ENCODE assay signal across 18 cellular contexts in genomic region chr10:84054743-84055142, GRCh38.
DNase-seq lines count a peak whose midpoint lies in the region; ATAC-seq, FAIRE-seq and TF ChIP-seq lines count a peak whose summit lies in the region.
"Had no signal": no experiment of that assay in that cellular context is flagged by ENCODE, and none has a peak within 500 bp of the region (broad histone marks: within the 10 kb centered on the region; RNA-seq: fewer than 3 reads in every experiment).

No MANE protein-coding gene starts in this region.

- no peaks in the 10 kb centered on the region for H3K27me3 Mint-ChIP-seq in GM23338 (ENCODE audit: insufficient read depth, low read depth, poor library complexity)

- no peak overlapping the region for H3K27ac Mint-ChIP-seq in GM23338
- H3K27ac Mint-ChIP-seq: activated CD8-positive, alpha-beta memory T cell treated with anti-CD3 and anti-CD28 coated beads, Interleukin-2, amount 10 ng/mL, durations not matched to agents 7 days and 5 days; activated naive CD8-positive, alpha-beta T cell treated with anti-CD3 and anti-CD28 coated beads, Interleukin-2, amount 10 ng/mL, durations not matched to agents 7 days and 5 days; activated T-helper 2 cell treated with anti-CD3 and anti-CD28 coated beads, Interferon-gamma antibody, Interleukin-2, Interleukin-4, amounts not matched to agents 10 μg/mL and 5 μg/mL and 100 μg/mL, durations not matched to agents 14 hours and 24 hours and 36 hours; effector memory CD8-positive, alpha-beta T cell; HFFc6; naive thymus-derived CD4-positive, alpha-beta T cell; stimulated activated effector memory CD8-positive, alpha-beta T cell treated with anti-CD3 and anti-CD28 coated beads, Interleukin-12 subunit alpha, Interleukin-12 subunit beta, amount 100 ng/mL, for 72 hours had no signal

- peaks cover 15% of the 10 kb centered on the region; the same call in 2 of the 3 replicates for H3K4me1 Mint-ChIP-seq in GM23338
- H3K4me1 Mint-ChIP-seq: activated CD8-positive, alpha-beta memory T cell treated with anti-CD3 and anti-CD28 coated beads, Interleukin-2, amount 10 ng/mL, durations not matched to agents 7 days and 5 days; activated naive CD8-positive, alpha-beta T cell treated with anti-CD3 and anti-CD28 coated beads, Interleukin-2, amount 10 ng/mL, durations not matched to agents 7 days and 5 days; naive thymus-derived CD4-positive, alpha-beta T cell; stimulated activated effector memory CD8-positive, alpha-beta T cell treated with anti-CD3 and anti-CD28 coated beads, Interleukin-12 subunit alpha, Interleukin-12 subunit beta, amount 100 ng/mL, for 72 hours had no signal

- H3K4me1 ChIP-seq in GM23338 (ENCODE audit: insufficient read depth): 0 out of 2 replicates have a peak, but pooled peaks cover 6% of the 10 kb centered on the region

- no peak overlapping the region for H3K4me2 ChIP-seq in GM23338
- H3K4me2 ChIP-seq: KMS-11 had no signal

- H3K79me2 ChIP-seq in GM23338 (replicated peaks; ENCODE audit: insufficient read depth): no peaks in the 10 kb centered on the region

- ATAC-seq in GM23338: peak; percentile 77
- peak; percentile 63 for ATAC-seq in left colon
- ATAC-seq: activated CD8-positive, alpha-beta memory T cell treated with anti-CD3 and anti-CD28 coated beads, Interleukin-2, amount 10 ng/mL, durations not matched to agents 7 days and 5 days; effector memory CD8-positive, alpha-beta T cell; naive thymus-derived CD4-positive, alpha-beta T cell; sciatic nerve; stimulated activated effector memory CD8-positive, alpha-beta T cell treated with anti-CD3 and anti-CD28 coated beads, Interleukin-12 subunit alpha, Interleukin-12 subunit beta, amount 100 ng/mL, for 72 hours had no signal

- H3K36me3 ChIP-seq in GM23338 (ENCODE audit: insufficient read depth): no peaks in the 10 kb centered on the region
- H3K36me3 ChIP-seq: thoracic aorta had no signal

- no peak overlapping the region for H3K27ac ChIP-seq in GM23338 (ENCODE audit: low read depth)
- H3K27ac ChIP-seq: KMS-11, thoracic aorta had no signal

- DNase-seq in COR-L47 (lab: John Stamatoyannopoulos, UW) (peak; percentile 78), GM23338 (ENCODE audit: low spot score) (peak; percentile 33), NCI-H69 (lab: John Stamatoyannopoulos, UW) (peak; percentile 65), left colon (peak in 1 of 2 donors; percentile 5), GM19240 (ENCODE audit: insufficient read length, low spot score) (no peak), RCC 7860 (ENCODE audit: low spot score) (no peak), DMS79 (lab: John Stamatoyannopoulos, UW) (no peak)
- DNase-seq: activated CD8-positive, alpha-beta memory T cell treated with anti-CD3 and anti-CD28 coated beads, Interleukin-2, amount 10 ng/mL, durations not matched to agents 7 days and 5 days; activated naive CD8-positive, alpha-beta T cell treated with anti-CD3 and anti-CD28 coated beads, Interleukin-2, amount 10 ng/mL, durations not matched to agents 7 days and 5 days; effector memory CD8-positive, alpha-beta T cell; HFFc6; mammary epithelial cell; naive thymus-derived CD4-positive, alpha-beta T cell had no signal

- intact Hi-C loops in left colon (cut with DNase I, micrococcal nuclease): no loop called here

- no peak overlapping the region for H3K4me3 ChIP-seq in GM23338
- H3K4me3 ChIP-seq: thoracic aorta had no signal

- no peak overlapping the region for H3K4me3 Mint-ChIP-seq in GM23338
- H3K4me3 Mint-ChIP-seq: activated CD8-positive, alpha-beta memory T cell treated with anti-CD3 and anti-CD28 coated beads, Interleukin-2, amount 10 ng/mL, durations not matched to agents 7 days and 5 days; activated naive CD8-positive, alpha-beta T cell treated with anti-CD3 and anti-CD28 coated beads, Interleukin-2, amount 10 ng/mL, durations not matched to agents 7 days and 5 days; effector memory CD8-positive, alpha-beta T cell; HFFc6; naive thymus-derived CD4-positive, alpha-beta T cell; stimulated activated effector memory CD8-positive, alpha-beta T cell treated with anti-CD3 and anti-CD28 coated beads, Interleukin-12 subunit alpha, Interleukin-12 subunit beta, amount 100 ng/mL, for 72 hours had no signal

- H3K27me3 ChIP-seq in GM23338 (ENCODE audit: insufficient read depth): no peaks in the 10 kb centered on the region

- TF ChIP-seq CTCF in GM23338 (conservative IDR thresholded peaks at IDR 0.05; ENCODE audit: low read depth in 2 of 2): peak in 1 of 2 experiments; percentile 37; a peak in 2 of 4 replicates

- H3F3A ChIP-seq in GM23338 (replicated peaks; ENCODE audit: low read depth): no peaks in the 10 kb centered on the region

- H3K9me3 Mint-ChIP-seq in GM23338: no peaks in the 10 kb centered on the region; the same call in 1 of the 3 replicates
- H3K9me3 Mint-ChIP-seq: activated naive CD8-positive, alpha-beta T cell treated with anti-CD3 and anti-CD28 coated beads, Interleukin-2, amount 10 ng/mL, durations not matched to agents 7 days and 5 days; activated T-helper 2 cell treated with anti-CD3 and anti-CD28 coated beads, Interferon-gamma antibody, Interleukin-2, Interleukin-4, amounts not matched to agents 10 μg/mL and 5 μg/mL and 100 μg/mL, durations not matched to agents 14 hours and 24 hours and 36 hours; effector memory CD8-positive, alpha-beta T cell; stimulated activated effector memory CD8-positive, alpha-beta T cell treated with anti-CD3 and anti-CD28 coated beads, Interleukin-12 subunit alpha, Interleukin-12 subunit beta, amount 100 ng/mL, for 72 hours had no signal

- H3K36me3 Mint-ChIP-seq in GM23338 (ENCODE audit: low read depth): no peaks in the 10 kb centered on the region
- H3K36me3 Mint-ChIP-seq: activated CD8-positive, alpha-beta memory T cell treated with anti-CD3 and anti-CD28 coated beads, Interleukin-2, amount 10 ng/mL, durations not matched to agents 7 days and 5 days; activated naive CD8-positive, alpha-beta T cell treated with anti-CD3 and anti-CD28 coated beads, Interleukin-2, amount 10 ng/mL, durations not matched to agents 7 days and 5 days; naive thymus-derived CD4-positive, alpha-beta T cell; stimulated activated effector memory CD8-positive, alpha-beta T cell treated with anti-CD3 and anti-CD28 coated beads, Interleukin-12 subunit alpha, Interleukin-12 subunit beta, amount 100 ng/mL, for 72 hours had no signal

- no peaks in the 10 kb centered on the region for H4K20me1 ChIP-seq in GM23338 (replicated peaks; ENCODE audit: insufficient read depth)

- FAIRE-seq in RCC 7860 (lab: Jason Lieb, UNC): no peak

- no peak overlapping the region for H2AFZ ChIP-seq in GM23338

- no peaks in the 10 kb centered on the region for H3K9me2 ChIP-seq in GM23338 (ENCODE audit: insufficient read depth)

TF ChIP-seq in GM23338, 12 proteins besides CTCF, POLR2A, EP300 and RAD21:
- TF ChIP-seq NANOG (IDR thresholded peaks at IDR 0.05; ENCODE audit: borderline replicate concordance): no peak
- no peak for TF ChIP-seq ETS1 (IDR thresholded peaks at IDR 0.05)

Comparison
In these comparisons a context has a peak if more than half of its experiments do, and no peak if none do; other contexts are left out.
1. DNase-seq: peak in COR-L47 (single experiment), GM23338 (single experiment) and NCI-H69 (single experiment); none in GM19240 (single experiment), RCC 7860 (single experiment) and DMS79 (single experiment).